ENCODE assay signal across 2 cellular contexts in the genomic region with DNA sequence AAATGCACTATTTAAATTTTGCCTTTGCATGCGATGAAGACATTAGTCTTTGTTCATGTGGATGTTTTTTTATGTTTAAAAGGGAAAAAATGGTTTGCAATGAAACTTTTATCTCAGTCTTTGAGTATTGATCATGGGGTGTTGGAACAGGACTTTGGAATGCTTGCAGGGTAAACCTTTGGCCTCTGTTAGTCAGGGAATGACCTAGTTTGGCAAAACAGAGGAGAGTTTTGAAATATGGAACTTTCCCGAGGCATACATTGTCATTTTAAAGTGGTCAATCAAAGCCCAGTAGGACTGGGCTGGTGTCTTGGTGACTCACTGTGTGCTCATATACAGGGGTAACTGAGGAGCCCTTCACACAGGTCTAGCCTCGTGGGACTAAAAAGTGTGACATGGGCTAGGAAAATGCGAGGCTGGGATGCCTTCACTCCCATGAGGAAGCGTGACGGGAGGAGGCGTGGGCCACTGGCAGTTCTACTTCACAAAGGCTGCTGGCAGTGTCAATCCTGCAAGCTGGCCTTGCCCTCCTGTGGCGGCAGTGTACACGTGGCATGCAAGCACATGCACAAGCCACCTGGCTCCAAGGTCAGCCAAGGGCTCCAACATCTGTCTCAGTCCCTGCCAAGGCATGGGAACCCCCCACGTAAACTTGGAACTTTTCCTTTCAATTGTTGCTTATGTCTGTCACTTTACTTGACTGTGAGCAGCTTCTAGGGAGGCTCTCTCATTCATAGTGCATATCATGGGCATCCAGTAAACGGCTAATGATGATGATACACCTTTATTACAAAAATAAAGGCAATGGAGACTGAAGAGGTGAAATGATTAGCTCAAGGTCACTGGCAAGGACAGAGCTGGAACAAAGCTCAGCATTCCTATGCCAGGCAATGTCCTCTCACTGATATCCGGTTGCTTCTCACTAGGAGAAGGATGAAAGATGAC.
TF ChIP-seq lines count a peak whose summit lies in the region.

No MANE protein-coding gene starts in this region.

TF ChIP-seq in HCT116, 20 proteins besides CTCF, POLR2A, EP300 and RAD21:
- TF ChIP-seq CBX3 (IDR thresholded peaks at IDR 0.05; ENCODE audit: low read depth): no peak
- TF ChIP-seq SRF (IDR thresholded peaks at IDR 0.05; ENCODE audit: low read depth): no peak
- TF ChIP-seq EZH2 (IDR thresholded peaks at IDR 0.05): no peak
- no peak for TF ChIP-seq JUND (IDR thresholded peaks at IDR 0.05)
- no peak for TF ChIP-seq SP1 (IDR thresholded peaks at IDR 0.05; ENCODE audit: low read depth)
- no peak for TF ChIP-seq POLR2AphosphoS5 (IDR thresholded peaks at IDR 0.05; ENCODE audit: low read depth, low read length)
- TF ChIP-seq FOSL1 (IDR thresholded peaks at IDR 0.05; ENCODE audit: low read depth): no peak
- no peak for TF ChIP-seq ZFX (IDR thresholded peaks at IDR 0.05)
- no peak for TF ChIP-seq EZH2phosphoT487 (IDR thresholded peaks at IDR 0.05; ENCODE audit: borderline replicate concordance)
- TF ChIP-seq, protein P1, sequence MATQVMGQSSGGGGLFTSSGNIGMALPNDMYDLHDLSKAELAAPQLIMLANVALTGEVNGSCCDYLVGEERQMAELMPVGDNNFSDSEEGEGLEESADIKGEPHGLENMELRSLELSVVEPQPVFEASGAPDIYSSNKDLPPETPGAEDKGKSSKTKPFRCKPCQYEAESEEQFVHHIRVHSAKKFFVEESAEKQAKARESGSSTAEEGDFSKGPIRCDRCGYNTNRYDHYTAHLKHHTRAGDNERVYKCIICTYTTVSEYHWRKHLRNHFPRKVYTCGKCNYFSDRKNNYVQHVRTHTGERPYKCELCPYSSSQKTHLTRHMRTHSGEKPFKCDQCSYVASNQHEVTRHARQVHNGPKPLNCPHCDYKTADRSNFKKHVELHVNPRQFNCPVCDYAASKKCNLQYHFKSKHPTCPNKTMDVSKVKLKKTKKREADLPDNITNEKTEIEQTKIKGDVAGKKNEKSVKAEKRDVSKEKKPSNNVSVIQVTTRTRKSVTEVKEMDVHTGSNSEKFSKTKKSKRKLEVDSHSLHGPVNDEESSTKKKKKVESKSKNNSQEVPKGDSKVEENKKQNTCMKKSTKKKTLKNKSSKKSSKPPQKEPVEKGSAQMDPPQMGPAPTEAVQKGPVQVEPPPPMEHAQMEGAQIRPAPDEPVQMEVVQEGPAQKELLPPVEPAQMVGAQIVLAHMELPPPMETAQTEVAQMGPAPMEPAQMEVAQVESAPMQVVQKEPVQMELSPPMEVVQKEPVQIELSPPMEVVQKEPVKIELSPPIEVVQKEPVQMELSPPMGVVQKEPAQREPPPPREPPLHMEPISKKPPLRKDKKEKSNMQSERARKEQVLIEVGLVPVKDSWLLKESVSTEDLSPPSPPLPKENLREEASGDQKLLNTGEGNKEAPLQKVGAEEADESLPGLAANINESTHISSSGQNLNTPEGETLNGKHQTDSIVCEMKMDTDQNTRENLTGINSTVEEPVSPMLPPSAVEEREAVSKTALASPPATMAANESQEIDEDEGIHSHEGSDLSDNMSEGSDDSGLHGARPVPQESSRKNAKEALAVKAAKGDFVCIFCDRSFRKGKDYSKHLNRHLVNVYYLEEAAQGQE (IDR thresholded peaks at IDR 0.05; ENCODE audit: low read depth): no peak
- no peak for TF ChIP-seq TCF7L2 (IDR thresholded peaks at IDR 0.05; ENCODE audit: borderline replicate concordance, extremely low read depth, insufficient read depth, insufficient read length)
- no peak for TF ChIP-seq ELF1 (IDR thresholded peaks at IDR 0.05; ENCODE audit: borderline replicate concordance, low read depth)
- TF ChIP-seq SIN3A (IDR thresholded peaks at IDR 0.05; ENCODE audit: low read depth): no peak
- TF ChIP-seq ZNF274 (IDR thresholded peaks at IDR 0.05; ENCODE audit: low read depth, low read length): no peak

TF ChIP-seq in WTC11, 78 proteins besides CTCF, POLR2A, EP300 and RAD21:
- TF ChIP-seq NR3C1 (CRISPR knock-in tag; conservative IDR thresholded peaks at IDR 0.05; ENCODE audit: low read depth) (no peak), ZBTB21 (CRISPR knock-in tag; IDR thresholded peaks at IDR 0.05; ENCODE audit: borderline replicate concordance) (no peak), GABPB1 (CRISPR knock-in tag; IDR thresholded peaks at IDR 0.05) (peak; percentile 50), STAT6 (CRISPR knock-in tag; conservative IDR thresholded peaks at IDR 0.05; ENCODE audit: low read depth) (no peak), SMAD4 (CRISPR knock-in tag; IDR thresholded peaks at IDR 0.05) (no peak), ESRRA (CRISPR knock-in tag; IDR thresholded peaks at IDR 0.05; ENCODE audit: borderline replicate concordance) (peak; percentile 79), NR1H2 (CRISPR knock-in tag; IDR thresholded peaks at IDR 0.05) (no peak)
